In genomic region chr4:54110019-54110416, GRCh38 we compare ENCODE assay signal across 23 cellular contexts. TPM values are rescaled to one million over a fixed set of nuclear protein-coding genes. Genes with fewer than 3 reads are reported as not detected.
DNase-seq lines count a peak whose midpoint lies in the region; ATAC-seq and TF ChIP-seq lines count a peak whose summit lies in the region.
"Had no signal": no experiment of that assay in that cellular context is flagged by ENCODE, and none has a peak within 500 bp of the region (broad histone marks: within the 10 kb centered on the region; RNA-seq: fewer than 3 reads in every experiment).

No MANE protein-coding gene starts in this region.

- POLR2A ChIA-PET in naive thymus-derived CD4-positive, alpha-beta T cell (lab: Charles Lee): no interaction called here

- H3K4me1 ChIP-seq in right cardiac atrium (ENCODE audit: control insufficient read depth, insufficient read depth, low read length) (peaks cover 4% of the 10 kb centered on the region), heart left ventricle (peaks cover 0 to 16% (median 6%) of the 10 kb centered on the region in 12 donors), suprapubic skin (peaks cover 20% of the 10 kb centered on the region)
- H3K4me1 ChIP-seq in naive thymus-derived CD4-positive, alpha-beta T cell (ENCODE audit: control insufficient read depth in 2 of 2, insufficient read depth in 2 of 2, low read length in 2 of 2): peaks cover 5 to 16% of the 10 kb centered on the region in 2 donors
- H3K4me1 ChIP-seq: prostate gland had no signal

- no peaks in the 10 kb centered on the region for H3K9me3 ChIP-seq in right cardiac atrium (ENCODE audit: control insufficient read depth, low read length)
- H3K9me3 ChIP-seq in heart left ventricle: no peaks in the 10 kb centered on the region
- no peaks in the 10 kb centered on the region for H3K9me3 ChIP-seq in naive thymus-derived CD4-positive, alpha-beta T cell (ENCODE audit: control insufficient read depth in 2 of 3, low read length in 3 of 3)
- H3K9me3 ChIP-seq in suprapubic skin: no peaks in the 10 kb centered on the region
- H3K9me3 ChIP-seq: prostate gland, stomach had no signal

- H3K27me3 Mint-ChIP-seq in endothelial cell (ENCODE audit: unreplicated experiment): peaks cover 14% of the 10 kb centered on the region
- H3K27me3 Mint-ChIP-seq in naive thymus-derived CD4-positive, alpha-beta T cell: peaks cover 62 to 85% (median 79%) of the 10 kb centered on the region in 5 donors

- TF ChIP-seq EP300 in suprapubic skin (IDR thresholded peaks at IDR 0.05): no peak

- in situ Hi-C loops in GM13976 (cut with MboI; ENCODE audit: low sequenced_read_pairs, unreplicated experiment): no loop called here

- WGBS in right cardiac atrium: 23% methylated on average over 10 of the region's 10 CpGs
- 20 to 35% (median 24%) methylated on average over 9 to 10 of the region's 10 CpGs for WGBS in heart left ventricle, 4 donors
- 35% methylated on average over 10 of the region's 10 CpGs for WGBS in suprapubic skin

- H3K4me3 ChIP-seq in right cardiac atrium (ENCODE audit: low read length) (peak overlapping the region; percentile 8), heart left ventricle (peak overlapping the region in 2 of 12 donors; percentile 22 to 27), suprapubic skin (peak overlapping the region; percentile 33)
- no peak overlapping the region for H3K4me3 ChIP-seq in naive thymus-derived CD4-positive, alpha-beta T cell (ENCODE audit: low read length)
- H3K4me3 ChIP-seq: prostate gland had no signal

- TF ChIP-seq POLR2A in heart left ventricle (IDR thresholded peaks at IDR 0.05): no peak
- no peak for TF ChIP-seq POLR2A in suprapubic skin (IDR thresholded peaks at IDR 0.05)

- H3K4me1 Mint-ChIP-seq in endothelial cell (ENCODE audit: unreplicated experiment): peaks cover 37% of the 10 kb centered on the region
- H3K4me1 Mint-ChIP-seq in naive thymus-derived CD4-positive, alpha-beta T cell: peaks cover 11 to 39% (median 30%) of the 10 kb centered on the region in 7 donors

- H3K36me3 ChIP-seq in heart left ventricle (no peaks in the 10 kb centered on the region), suprapubic skin (no peaks in the 10 kb centered on the region)
- H3K36me3 ChIP-seq in naive thymus-derived CD4-positive, alpha-beta T cell (ENCODE audit: control insufficient read depth in 2 of 3, insufficient read depth in 3 of 3, low read length in 3 of 3): no peaks in the 10 kb centered on the region
- H3K36me3 ChIP-seq: prostate gland, stomach had no signal

- no peaks in the 10 kb centered on the region for H3K36me3 Mint-ChIP-seq in endothelial cell (ENCODE audit: low read depth, unreplicated experiment)
- no peaks in the 10 kb centered on the region for H3K36me3 Mint-ChIP-seq in naive thymus-derived CD4-positive, alpha-beta T cell
- H3K36me3 Mint-ChIP-seq: CD4-positive, alpha-beta memory T cell; T-cell had no signal

- H3K27ac Mint-ChIP-seq in endothelial cell (ENCODE audit: unreplicated experiment): peak overlapping the region; percentile 1
- H3K27ac Mint-ChIP-seq in naive thymus-derived CD4-positive, alpha-beta T cell: no peak overlapping the region
- H3K27ac Mint-ChIP-seq: activated T-helper 17 cell treated with anti-CD3 and anti-CD28 coated beads, Interleukin-2, amount 50 U/mL, for 72 hours; CD4-positive, alpha-beta memory T cell; T-cell had no signal

- CTCF ChIA-PET in naive thymus-derived CD4-positive, alpha-beta T cell (lab: Charles Lee): no interaction called here

- DNase-seq in right cardiac atrium (no peak), heart left ventricle (no peak), endothelial cell (ENCODE audit: low spot score) (no peak), suprapubic skin (ENCODE audit: low spot score in 2 of 2) (no peak), GM13976 (ENCODE audit: low spot score) (no peak)
- no peak for DNase-seq in naive thymus-derived CD4-positive, alpha-beta T cell
- DNase-seq: amygdala; CD4-positive, alpha-beta memory T cell; Kasumi-1; NCI-H1436; NCI-H226; stomach; T-cell had no signal

- ATAC-seq in right cardiac atrium (no peak), heart left ventricle (no peak), GM21786 (IDR thresholded peaks at IDR 0.05; ENCODE audit: unreplicated experiment) (no peak), HG02642 (IDR thresholded peaks at IDR 0.05; ENCODE audit: poor library complexity, unreplicated experiment) (no peak)
- no peak for ATAC-seq in naive thymus-derived CD4-positive, alpha-beta T cell
- ATAC-seq: activated T-helper 17 cell treated with anti-CD3 and anti-CD28 coated beads, Interleukin-2, amount 50 U/mL, for 72 hours; Right ventricle myocardium inferior; T-cell had no signal

- peak overlapping the region; percentile 58 for H3K4me3 Mint-ChIP-seq in endothelial cell (ENCODE audit: unreplicated experiment)
- H3K4me3 Mint-ChIP-seq in naive thymus-derived CD4-positive, alpha-beta T cell: peak overlapping the region in 7 of 10 donors; percentile 9 to 37 (median 15)
- H3K4me3 Mint-ChIP-seq: activated T-helper 17 cell treated with anti-CD3 and anti-CD28 coated beads, Interleukin-2, amount 50 U/mL, for 72 hours had no signal

- intact Hi-C loops in right cardiac atrium (cut with DNase I) (no loop called here), heart left ventricle (cut with DNase I) (no loop called here)
- intact Hi-C loops in naive thymus-derived CD4-positive, alpha-beta T cell (cut with micrococcal nuclease): no loop called here

- H3K9me3 Mint-ChIP-seq in endothelial cell (ENCODE audit: unreplicated experiment): no peaks in the 10 kb centered on the region
- peaks cover 0 to 7% (median 0%) of the 10 kb centered on the region in 11 donors for H3K9me3 Mint-ChIP-seq in naive thymus-derived CD4-positive, alpha-beta T cell
- H3K9me3 Mint-ChIP-seq: activated T-helper 17 cell treated with anti-CD3 and anti-CD28 coated beads, Interleukin-2, amount 50 U/mL, for 72 hours had no signal

- H3K27me3 ChIP-seq in right cardiac atrium (ENCODE audit: control insufficient read depth, insufficient read depth) (no peaks in the 10 kb centered on the region), heart left ventricle (peaks cover 13 to 91% (median 54%) of the 10 kb centered on the region in 9 donors), suprapubic skin (peaks cover 78% of the 10 kb centered on the region)
- H3K27me3 ChIP-seq in naive thymus-derived CD4-positive, alpha-beta T cell (ENCODE audit: control insufficient read depth in 2 of 2, insufficient read depth in 2 of 2, low read length in 2 of 2): peaks cover 4 to 36% of the 10 kb centered on the region in 2 donors

- H3K27ac ChIP-seq in right cardiac atrium (ENCODE audit: low read length) (no peak overlapping the region), heart left ventricle (no peak overlapping the region), suprapubic skin (no peak overlapping the region)
- no peak overlapping the region for H3K27ac ChIP-seq in naive thymus-derived CD4-positive, alpha-beta T cell (ENCODE audit: low read depth, low read length)
- H3K27ac ChIP-seq: epithelial cell of prostate, prostate gland, stomach had no signal

- TF ChIP-seq CTCF in heart left ventricle (IDR thresholded peaks at IDR 0.05) (no peak), endothelial cell (IDR thresholded peaks at IDR 0.05; ENCODE audit: unreplicated experiment) (no peak), suprapubic skin (IDR thresholded peaks at IDR 0.05) (no peak), GM13976 (IDR thresholded peaks at IDR 0.05; ENCODE audit: borderline replicate concordance, control extremely low read depth, extremely low read depth, insufficient read depth, missing control alignments) (no peak)

RNA-seq across cellular contexts. Expression of gene GSX2, which starts 10.1 kb away (rescaled TPM):
- total RNA-seq in right cardiac atrium: not detected
- not detected for polyA plus RNA-seq in right cardiac atrium
- total RNA-seq in heart left ventricle: not detected
- polyA plus RNA-seq in heart left ventricle: under 1 TPM in 1 of 2 donors, not detected in 1; 0.04 TPM
- total RNA-seq in endothelial cell (ENCODE audit: unreplicated experiment): not detected
- not detected for total RNA-seq in naive thymus-derived CD4-positive, alpha-beta T cell
- not detected for polyA plus RNA-seq in naive thymus-derived CD4-positive, alpha-beta T cell
- under 1 TPM in 1 of 4 donors, not detected in 3; 0.53 TPM for total RNA-seq in suprapubic skin
- total RNA-seq: A673; activated T-helper 17 cell treated with anti-CD3 and anti-CD28 coated beads, Interleukin-2, amount 50 U/mL, for 72 hours; CD4-positive, alpha-beta memory T cell; chondrocyte; glomerular endothelial cell; kidney epithelial cell; prostate gland; Right ventricle myocardium inferior; stomach; T-cell had no signal
- polyA plus RNA-seq: CD4-positive, alpha-beta memory T cell; stomach had no signal

RNA-seq across cellular contexts. Expression of gene CHIC2, which starts 45.6 kb away (rescaled TPM):
- total RNA-seq in right cardiac atrium (10 to 100 TPM; 11.1 to 18.1 (median 13.3) TPM), heart left ventricle (10 to 100 TPM in 6 of 9 donors, 1 to 10 TPM in 3; 5.5 to 17.3 (median 11.2) TPM), endothelial cell (ENCODE audit: unreplicated experiment) (33.1 TPM), suprapubic skin (10 to 100 TPM; 33.3 to 60.3 (median 41.1) TPM)
- polyA plus RNA-seq in right cardiac atrium (10.4 TPM), heart left ventricle (10 to 100 TPM in 1 of 2 donors, 1 to 10 TPM in 1; 5.9 to 17.8 TPM)
- 10 to 100 TPM; 22.4 to 55.7 (median 40.7) TPM for total RNA-seq in naive thymus-derived CD4-positive, alpha-beta T cell
- 10 to 100 TPM; 59.0 to 64.2 TPM for polyA plus RNA-seq in naive thymus-derived CD4-positive, alpha-beta T cell
